ENCODE assay signal across 12 cellular contexts in the genomic region with DNA sequence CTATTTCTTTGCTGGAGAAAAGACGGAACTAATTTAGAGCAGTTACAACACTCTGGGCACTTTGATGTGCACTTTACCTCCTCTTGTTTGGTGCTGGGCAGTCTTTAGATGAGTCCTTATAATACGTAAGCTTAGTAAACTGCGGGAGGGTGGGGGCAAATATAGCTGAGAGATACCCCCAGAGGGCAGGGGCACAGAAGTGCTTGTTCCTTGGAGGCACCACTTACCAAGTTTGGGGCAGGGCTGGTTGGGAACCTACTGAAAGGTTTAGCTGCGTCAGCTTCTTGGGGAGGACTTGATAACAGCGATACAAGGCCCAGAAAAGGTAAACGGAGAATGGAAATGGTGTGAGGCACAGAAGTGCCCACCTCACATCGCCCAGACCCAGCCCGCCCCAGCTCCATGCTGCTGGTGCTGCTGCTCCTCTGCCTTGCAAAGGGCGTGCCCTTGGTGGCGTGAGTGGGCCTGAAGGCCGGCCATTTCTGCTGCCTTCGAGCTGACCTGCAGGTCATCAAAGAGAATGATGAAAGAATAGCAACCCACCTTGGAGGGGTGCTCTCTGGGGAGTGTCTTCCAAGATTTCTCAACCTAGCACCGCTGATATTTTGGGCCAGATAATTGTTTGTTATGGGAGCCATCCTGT.
DNase-seq lines count a peak whose midpoint lies in the region; TF ChIP-seq lines count a peak whose summit lies in the region.
"Had no signal": no experiment of that assay in that cellular context is flagged by ENCODE, and none has a peak within 500 bp of the region (broad histone marks: within the 10 kb centered on the region; RNA-seq: fewer than 3 reads in every experiment).

No MANE protein-coding gene starts in this region.

- H3K4me3 ChIP-seq in BLaER1 (peak overlapping the region; percentile 47), adrenal gland (no peak overlapping the region), neuronal stem cell (ENCODE audit: low read length in 2 of 2) (no peak overlapping the region), SK-N-SH (ENCODE audit: low read depth in 2 of 2, low read length in 1 of 2) (no peak overlapping the region), Peyer's patch (no peak overlapping the region)
- H3K4me3 ChIP-seq in CD8-positive, alpha-beta memory T cell (ENCODE audit: low read length): peak overlapping the region; percentile 16
- H3K4me3 ChIP-seq: SJCRH30 had no signal

- H2BK5ac ChIP-seq in neuronal stem cell (ENCODE audit: low read length): no peak overlapping the region

- no peak overlapping the region for H2BK120ac ChIP-seq in neuronal stem cell (ENCODE audit: low read depth, low read length)

- H3K9me2 ChIP-seq in SK-N-SH: no peaks in the 10 kb centered on the region

- H3K4me2 ChIP-seq in BLaER1 (peak overlapping the region; percentile 98), neuronal stem cell (ENCODE audit: insufficient read depth, low read length, poor library complexity, severe bottlenecking) (no peak overlapping the region), SK-N-SH (no peak overlapping the region)

- H2AK5ac ChIP-seq in neuronal stem cell (ENCODE audit: low read depth, low read length): no peak overlapping the region

- POLR2A ChIA-PET in CD8-positive, alpha-beta memory T cell (lab: Charles Lee): interaction anchor here (1.2 to 1.4 kb wide), 2 partner anchors 23 to 35 kb away, joined by 3 read pairs; no protein-coding TSS in a partner anchor
- POLR2A ChIA-PET in SK-N-SH (lab: Yijun Ruan, JAX): no interaction called here

- H3K23ac ChIP-seq in neuronal stem cell (ENCODE audit: low read depth, low read length, poor library complexity): peak overlapping the region; percentile 59

- TF ChIP-seq POLR2A in adrenal gland (IDR thresholded peaks at IDR 0.05) (no peak), Peyer's patch (IDR thresholded peaks at IDR 0.05) (no peak)

- DNase-seq in CD8-positive, alpha-beta memory T cell: no peak
- DNase-seq in adrenal gland (no peak), neuronal stem cell (ENCODE audit: low spot score) (no peak), SK-N-SH (no peak), Peyer's patch (no peak), HFFc6 (no peak), GM20000 (ENCODE audit: low spot score) (no peak)
- DNase-seq: erythroblast; midbrain; stimulated activated naive CD4-positive, alpha-beta T cell treated with Interleukin-2 at 50 U/mL for 16 hours had no signal

- H3K36me3 ChIP-seq in BLaER1: peaks cover 55% of the 10 kb centered on the region
- H3K36me3 ChIP-seq in CD8-positive, alpha-beta memory T cell (ENCODE audit: insufficient read depth, low read length): no peaks in the 10 kb centered on the region
- H3K36me3 ChIP-seq in adrenal gland (replicated peaks in 1 of 2): peaks cover 0 to 9% of the 10 kb centered on the region in 2 donors
- H3K36me3 ChIP-seq in neuronal stem cell (replicated peaks in 1 of 2; ENCODE audit: control insufficient read depth in 2 of 2, insufficient read depth in 2 of 2, low read length in 2 of 2): peaks cover 5 to 29% of the 10 kb centered on the region in 2 donors
- peaks cover 17 to 19% of the 10 kb centered on the region in 2 experiments for H3K36me3 ChIP-seq in SK-N-SH (replicated peaks in 1 of 2; ENCODE audit: control insufficient read depth in 1 of 2, insufficient read depth in 2 of 2, low read length in 1 of 2)
- H3K36me3 ChIP-seq in Peyer's patch: no peaks in the 10 kb centered on the region

- H3K18ac ChIP-seq in neuronal stem cell (ENCODE audit: low read length): no peak overlapping the region

- no peak overlapping the region for H2BK12ac ChIP-seq in neuronal stem cell (ENCODE audit: low read length)

- H3K79me1 ChIP-seq in neuronal stem cell (ENCODE audit: low read depth, low read length): peaks cover 11% of the 10 kb centered on the region

- peaks cover 99% of the 10 kb centered on the region for H3K79me2 ChIP-seq in SK-N-SH (ENCODE audit: insufficient read depth)

- no peak overlapping the region for H3K4ac ChIP-seq in neuronal stem cell (ENCODE audit: low read length)

- H3K9ac ChIP-seq in BLaER1 (peak overlapping the region; percentile 72; the same call in 1 of the 2 replicates), neuronal stem cell (ENCODE audit: low read depth, low read length, poor library complexity) (no peak overlapping the region), SK-N-SH (no peak overlapping the region)

- H4K20me1 ChIP-seq in BLaER1 (peaks cover 52% of the 10 kb centered on the region), SK-N-SH (ENCODE audit: insufficient read depth) (peaks cover 65% of the 10 kb centered on the region)

- no peak for TF ChIP-seq CTCF in adrenal gland (IDR thresholded peaks at IDR 0.05)
- TF ChIP-seq CTCF in SK-N-SH (IDR thresholded peaks at IDR 0.05): no peak
- no peak for TF ChIP-seq CTCF in Peyer's patch (IDR thresholded peaks at IDR 0.05)
- TF ChIP-seq CTCF in HFFc6 (IDR thresholded peaks at IDR 0.05): no peak
- no peak for TF ChIP-seq CTCF in GM20000 (IDR thresholded peaks at IDR 0.05; ENCODE audit: extremely low read depth, missing control alignments)

- CTCF ChIA-PET in CD8-positive, alpha-beta memory T cell (lab: Charles Lee): interaction anchor here (1.1 to 5.5 kb wide), 5 partner anchors 15 to 110 kb away, joined by 3 to 34 read pairs (median 4); no protein-coding TSS in a partner anchor
- CTCF ChIA-PET in SK-N-SH (lab: Yijun Ruan, JAX): no interaction called here

- peaks cover 6 to 36% (median 7%) of the 10 kb centered on the region in 3 donors for H3K36me3 Mint-ChIP-seq in CD8-positive, alpha-beta memory T cell
- H3K36me3 Mint-ChIP-seq in HFFc6 (ENCODE audit: low read depth): peaks cover 45% of the 10 kb centered on the region

- no peaks in the 10 kb centered on the region for H3K27me3 Mint-ChIP-seq in CD8-positive, alpha-beta memory T cell
- peaks cover 2% of the 10 kb centered on the region; the same call in 1 of the 2 replicates for H3K27me3 Mint-ChIP-seq in HFFc6 (ENCODE audit: insufficient read depth)

- no peak overlapping the region for H3K14ac ChIP-seq in neuronal stem cell (ENCODE audit: low read length)

- H3K27ac Mint-ChIP-seq in CD8-positive, alpha-beta memory T cell: peak overlapping the region; percentile 78 to 97 (median 94)
- H3K27ac Mint-ChIP-seq in HFFc6: no peak overlapping the region

- H3F3A ChIP-seq in SK-N-SH (replicated peaks; ENCODE audit: insufficient read depth): no peaks in the 10 kb centered on the region

- 88 to 95% (median 88%) methylated on average over 13 of the region's 13 CpGs for WGBS in adrenal gland, 4 donors
- WGBS in neuronal stem cell (ENCODE audit: extremely low coverage in 2 of 2, insufficient read length in 2 of 2, insufficient replicate concordance in 1 of 2), 2 donors: no CpG with 5 or more reads among the region's 13 CpGs
- whole genome bisulfite sequencing in SK-N-SH (ENCODE audit: low lambda C conversion rate): 97% methylated on average over 12 of the region's 13 CpGs

- H2AFZ ChIP-seq in neuronal stem cell (ENCODE audit: low read length) (no peak overlapping the region), SK-N-SH (ENCODE audit: low read depth) (no peak overlapping the region)

- H3K4me1 ChIP-seq in BLaER1: peaks cover 100% of the 10 kb centered on the region
- H3K4me1 ChIP-seq in CD8-positive, alpha-beta memory T cell (ENCODE audit: insufficient read depth, low read length): peaks cover 85% of the 10 kb centered on the region
- H3K4me1 ChIP-seq in adrenal gland (replicated peaks in 1 of 2): peaks cover 34 to 76% of the 10 kb centered on the region in 2 donors
- peaks cover 2 to 3% of the 10 kb centered on the region in 2 donors for H3K4me1 ChIP-seq in neuronal stem cell (ENCODE audit: control insufficient read depth in 2 of 2, insufficient read depth in 1 of 2, low read depth in 1 of 2, low read length in 2 of 2)
- H3K4me1 ChIP-seq in SK-N-SH (ENCODE audit: control insufficient read depth in 1 of 2, insufficient read depth in 2 of 2, low read depth in 1 of 2, low read length in 1 of 2): peaks cover 6 to 8% of the 10 kb centered on the region in 2 experiments; a peak in 3 of 4 replicates
- peaks cover 0 to 55% (median 7%) of the 10 kb centered on the region in 4 donors for H3K4me1 ChIP-seq in Peyer's patch
- H3K4me1 ChIP-seq: SJCRH30 had no signal

- no peak for TF ChIP-seq RAD21 in SK-N-SH (IDR thresholded peaks at IDR 0.05; ENCODE audit: low read length)

- H4K91ac ChIP-seq in neuronal stem cell (ENCODE audit: low read depth, low read length, poor library complexity): no peak overlapping the region

- no peak overlapping the region for H4K8ac ChIP-seq in neuronal stem cell (ENCODE audit: low read depth, low read length)

- H3K4me3 Mint-ChIP-seq in CD8-positive, alpha-beta memory T cell: peak overlapping the region in 6 of 7 donors; percentile 16 to 90 (median 82)
- H3K4me3 Mint-ChIP-seq in HFFc6: no peak overlapping the region

- H3K27me3 ChIP-seq in BLaER1 (no peaks in the 10 kb centered on the region), adrenal gland (no peaks in the 10 kb centered on the region), neuronal stem cell (ENCODE audit: control insufficient read depth in 3 of 3, insufficient read depth in 3 of 3, low read depth in 1 of 3, low read length in 3 of 3) (no peaks in the 10 kb centered on the region), SK-N-SH (ENCODE audit: insufficient read depth) (no peaks in the 10 kb centered on the region), Peyer's patch (no peaks in the 10 kb centered on the region)
- no peaks in the 10 kb centered on the region for H3K27me3 ChIP-seq in CD8-positive, alpha-beta memory T cell (ENCODE audit: insufficient read depth, low read length, poor library complexity, severe bottlenecking)
- H3K27me3 ChIP-seq: SJCRH30 had no signal

- peaks cover 72 to 96% (median 90%) of the 10 kb centered on the region in 3 donors for H3K4me1 Mint-ChIP-seq in CD8-positive, alpha-beta memory T cell
- H3K4me1 Mint-ChIP-seq in HFFc6 (ENCODE audit: low read depth): peaks cover 25% of the 10 kb centered on the region

- TF ChIP-seq EP300 in SK-N-SH (IDR thresholded peaks at IDR 0.05; ENCODE audit: borderline replicate concordance in 1 of 2, low read depth in 1 of 2, low read length in 1 of 2): no peak

- H2BK15ac ChIP-seq in neuronal stem cell (ENCODE audit: low read length): no peak overlapping the region

- H3K9me3 ChIP-seq in BLaER1: no peaks in the 10 kb centered on the region; the same call in 1 of the 2 replicates
- H3K9me3 ChIP-seq in CD8-positive, alpha-beta memory T cell (ENCODE audit: low read length): no peaks in the 10 kb centered on the region
- H3K9me3 ChIP-seq in adrenal gland (replicated peaks in 1 of 3): no peaks in the 10 kb centered on the region
- H3K9me3 ChIP-seq in neuronal stem cell (replicated peaks in 1 of 2; ENCODE audit: control insufficient read depth in 2 of 2, insufficient read depth in 1 of 2, low read depth in 1 of 2, low read length in 2 of 2): peaks cover 1 to 3% of the 10 kb centered on the region in 2 donors
- no peaks in the 10 kb centered on the region for H3K9me3 ChIP-seq in SK-N-SH
- H3K9me3 ChIP-seq in Peyer's patch: no peaks in the 10 kb centered on the region
- H3K9me3 ChIP-seq: SJCRH30 had no signal

- H3K27ac ChIP-seq in BLaER1 (peak overlapping the region; percentile 78), adrenal gland (peak overlapping the region in 3 of 5 donors; percentile 9 to 82 (median 82)), neuronal stem cell (replicated peaks; ENCODE audit: low read length) (no peak overlapping the region), SK-N-SH (ENCODE audit: low read depth in 2 of 2, low read length in 1 of 2) (no peak overlapping the region), Peyer's patch (peak overlapping the region in 2 of 4 donors; percentile 44 to 56)
- no peak overlapping the region for H3K27ac ChIP-seq in CD8-positive, alpha-beta memory T cell (ENCODE audit: low read depth, low read length)
- H3K27ac ChIP-seq: SJCRH30 had no signal

- intact Hi-C loops in adrenal gland (cut with DNase I): no loop called here

- H3K9me3 Mint-ChIP-seq in CD8-positive, alpha-beta memory T cell: no peaks in the 10 kb centered on the region
- no peaks in the 10 kb centered on the region for H3K9me3 Mint-ChIP-seq in HFFc6

Comparison
In these comparisons a context has a peak if more than half of its experiments do, and no peak if none do; other contexts are left out.
1. H3K27ac ChIP-seq: peak in BLaER1 (single experiment) and adrenal gland (3 of 5); none in CD8-positive, alpha-beta memory T cell (single experiment), neuronal stem cell (single experiment) and SK-N-SH (0 of 2).
2. H3K4me3 ChIP-seq: peak in BLaER1 (single experiment) and CD8-positive, alpha-beta memory T cell (single experiment); none in adrenal gland (0 of 4), neuronal stem cell (0 of 2), SK-N-SH (0 of 2) and Peyer's patch (0 of 4).